Comparison of ENCODE assay signal across 1 cellular context in the genomic region with DNA sequence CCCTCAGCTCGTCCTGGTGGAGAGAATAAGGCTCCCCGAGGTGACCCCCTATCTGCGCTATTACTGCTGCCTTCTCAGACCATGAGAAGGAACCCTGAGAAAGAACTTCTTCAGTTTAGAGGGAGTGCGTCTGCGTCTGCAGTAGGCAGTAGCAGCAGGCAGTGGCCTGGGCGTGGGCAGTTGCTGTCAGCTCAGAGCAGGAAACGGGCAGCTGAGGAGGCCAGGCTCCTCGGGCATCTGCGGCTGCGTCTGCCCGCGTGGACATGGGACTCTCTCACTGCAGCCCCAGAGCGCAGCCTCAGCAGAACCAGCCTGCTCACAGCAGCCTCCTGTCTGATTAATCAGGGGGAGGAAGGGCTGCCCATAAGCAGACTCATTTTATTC.
TF ChIP-seq lines count a peak whose summit lies in the region.

No MANE protein-coding gene starts in this region.

TF ChIP-seq in GM23338, 12 proteins besides CTCF, POLR2A, EP300 and RAD21 (continued from another document):
- TF ChIP-seq, protein P1, sequence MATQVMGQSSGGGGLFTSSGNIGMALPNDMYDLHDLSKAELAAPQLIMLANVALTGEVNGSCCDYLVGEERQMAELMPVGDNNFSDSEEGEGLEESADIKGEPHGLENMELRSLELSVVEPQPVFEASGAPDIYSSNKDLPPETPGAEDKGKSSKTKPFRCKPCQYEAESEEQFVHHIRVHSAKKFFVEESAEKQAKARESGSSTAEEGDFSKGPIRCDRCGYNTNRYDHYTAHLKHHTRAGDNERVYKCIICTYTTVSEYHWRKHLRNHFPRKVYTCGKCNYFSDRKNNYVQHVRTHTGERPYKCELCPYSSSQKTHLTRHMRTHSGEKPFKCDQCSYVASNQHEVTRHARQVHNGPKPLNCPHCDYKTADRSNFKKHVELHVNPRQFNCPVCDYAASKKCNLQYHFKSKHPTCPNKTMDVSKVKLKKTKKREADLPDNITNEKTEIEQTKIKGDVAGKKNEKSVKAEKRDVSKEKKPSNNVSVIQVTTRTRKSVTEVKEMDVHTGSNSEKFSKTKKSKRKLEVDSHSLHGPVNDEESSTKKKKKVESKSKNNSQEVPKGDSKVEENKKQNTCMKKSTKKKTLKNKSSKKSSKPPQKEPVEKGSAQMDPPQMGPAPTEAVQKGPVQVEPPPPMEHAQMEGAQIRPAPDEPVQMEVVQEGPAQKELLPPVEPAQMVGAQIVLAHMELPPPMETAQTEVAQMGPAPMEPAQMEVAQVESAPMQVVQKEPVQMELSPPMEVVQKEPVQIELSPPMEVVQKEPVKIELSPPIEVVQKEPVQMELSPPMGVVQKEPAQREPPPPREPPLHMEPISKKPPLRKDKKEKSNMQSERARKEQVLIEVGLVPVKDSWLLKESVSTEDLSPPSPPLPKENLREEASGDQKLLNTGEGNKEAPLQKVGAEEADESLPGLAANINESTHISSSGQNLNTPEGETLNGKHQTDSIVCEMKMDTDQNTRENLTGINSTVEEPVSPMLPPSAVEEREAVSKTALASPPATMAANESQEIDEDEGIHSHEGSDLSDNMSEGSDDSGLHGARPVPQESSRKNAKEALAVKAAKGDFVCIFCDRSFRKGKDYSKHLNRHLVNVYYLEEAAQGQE (IDR thresholded peaks at IDR 0.05; ENCODE audit: unreplicated experiment) = no peak
- no peak for TF ChIP-seq EZH2phosphoT487 (IDR thresholded peaks at IDR 0.05; ENCODE audit: unreplicated experiment)
- TF ChIP-seq, protein P2, sequence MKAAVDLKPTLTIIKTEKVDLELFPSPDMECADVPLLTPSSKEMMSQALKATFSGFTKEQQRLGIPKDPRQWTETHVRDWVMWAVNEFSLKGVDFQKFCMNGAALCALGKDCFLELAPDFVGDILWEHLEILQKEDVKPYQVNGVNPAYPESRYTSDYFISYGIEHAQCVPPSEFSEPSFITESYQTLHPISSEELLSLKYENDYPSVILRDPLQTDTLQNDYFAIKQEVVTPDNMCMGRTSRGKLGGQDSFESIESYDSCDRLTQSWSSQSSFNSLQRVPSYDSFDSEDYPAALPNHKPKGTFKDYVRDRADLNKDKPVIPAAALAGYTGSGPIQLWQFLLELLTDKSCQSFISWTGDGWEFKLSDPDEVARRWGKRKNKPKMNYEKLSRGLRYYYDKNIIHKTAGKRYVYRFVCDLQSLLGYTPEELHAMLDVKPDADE (IDR thresholded peaks at IDR 0.05) = no peak
